ENCODE assay signal across 8 cellular contexts in genomic region chr11:65890324-65891179, GRCh38. TPM values are rescaled to one million over a fixed set of nuclear protein-coding genes. Genes with fewer than 3 reads are reported as not detected.
DNase-seq lines count a peak whose midpoint lies in the region; ATAC-seq and TF ChIP-seq lines count a peak whose summit lies in the region.

TSS of gene CCDC85B (plus strand) at chr11:65890673. CDS start at chr11:65890784, 111 bp downstream.

- peak within 1 kb of the TSS; percentile 89 for H3K9ac ChIP-seq in fibroblast of lung (ENCODE audit: insufficient read depth, low read length)

- H3K4me2 ChIP-seq in DOHH2 (ENCODE audit: low read length) (peak within 1 kb of the TSS; percentile 95), fibroblast of lung (ENCODE audit: extremely low read depth, insufficient read depth, low read length) (peak within 1 kb of the TSS; percentile 79)

- peak; percentile 7 for TF ChIP-seq CTCF in DOHH2 (IDR thresholded peaks at IDR 0.05; ENCODE audit: low read depth, low read length, poor library complexity, severe bottlenecking)
- peak; percentile 16 for TF ChIP-seq CTCF in RWPE2 (IDR thresholded peaks at IDR 0.05; ENCODE audit: poor library complexity, severe bottlenecking)
- TF ChIP-seq CTCF in fibroblast of lung (conservative IDR thresholded peaks at IDR 0.05 in 1 of 2, IDR thresholded peaks at IDR 0.05 in 1 of 2; ENCODE audit: low read depth in 1 of 2, low read length in 2 of 2): no peak

- H3K27ac ChIP-seq in DOHH2 (ENCODE audit: low read depth, low read length) (peak within 1 kb of the TSS; percentile 88), RWPE2 (ENCODE audit: poor library complexity, severe bottlenecking) (peak within 1 kb of the TSS; percentile 96), fibroblast of lung (ENCODE audit: insufficient read depth, low read length) (peak within 1 kb of the TSS; percentile 98)

- no peaks in the 10 kb centered on the region for H3K27me3 ChIP-seq in DOHH2 (ENCODE audit: control insufficient read depth, low read length)
- no peaks in the 10 kb centered on the region for H3K27me3 ChIP-seq in RWPE2 (ENCODE audit: insufficient read depth, poor library complexity, severe bottlenecking)
- no peaks in the 10 kb centered on the region for H3K27me3 ChIP-seq in fibroblast of lung (ENCODE audit: control insufficient read depth, insufficient read depth, low read length)

- POLR2A ChIA-PET in naive thymus-derived CD8-positive, alpha-beta T cell (lab: Charles Lee): interaction anchor here (0.5 to 16.8 kb wide), 34 partner anchors 10 to 1964 kb away, joined by 3 to 405 read pairs (median 7); partner anchors contain the start of genes AP5B1, BANF1, C11orf68 and CD248

- H3K79me2 ChIP-seq in DOHH2 (ENCODE audit: control insufficient read depth, low read length): peaks cover 44% of the 10 kb centered on the region
- peaks cover 70% of the 10 kb centered on the region for H3K79me2 ChIP-seq in fibroblast of lung (ENCODE audit: control insufficient read depth, insufficient read depth, low read length)

- H3K9me3 Mint-ChIP-seq in activated T-helper 17 cell treated with anti-CD3 and anti-CD28 coated beads, Interleukin-2, amount 50 U/mL, for 72 hours: no peaks in the 10 kb centered on the region
- no peaks in the 10 kb centered on the region for H3K9me3 Mint-ChIP-seq in naive thymus-derived CD8-positive, alpha-beta T cell
- no peaks in the 10 kb centered on the region for H3K9me3 Mint-ChIP-seq in stimulated activated naive B cell treated with anti-CD40 and anti-IgM and Interleukin-4, amounts not matched to agents 10 μg/mL and 1 μg/mL and 100 μg/mL, for 72 hours

- H3K4me1 ChIP-seq in DOHH2 (ENCODE audit: control insufficient read depth, low read length) (peaks cover 60% of the 10 kb centered on the region), RWPE2 (ENCODE audit: insufficient read depth, poor library complexity, severe bottlenecking) (peaks cover 10% of the 10 kb centered on the region), fibroblast of lung (ENCODE audit: control insufficient read depth, extremely low read depth, insufficient read depth, low read length) (peaks cover 24% of the 10 kb centered on the region)

- H3K9me3 ChIP-seq in DOHH2 (ENCODE audit: control insufficient read depth, insufficient read depth, low read length): no peaks in the 10 kb centered on the region
- H3K9me3 ChIP-seq in RWPE2 (ENCODE audit: severe bottlenecking): no peaks in the 10 kb centered on the region
- H3K9me3 ChIP-seq in fibroblast of lung (ENCODE audit: control insufficient read depth, insufficient read depth, low read depth, low read length): no peaks in the 10 kb centered on the region

- H3K36me3 Mint-ChIP-seq in activated T-helper 17 cell treated with anti-CD3 and anti-CD28 coated beads, Interleukin-2, amount 50 U/mL, for 72 hours (ENCODE audit: low read depth): peaks cover 74% of the 10 kb centered on the region
- H3K36me3 Mint-ChIP-seq in naive thymus-derived CD8-positive, alpha-beta T cell: peaks cover 0 to 9% (median 0%) of the 10 kb centered on the region in 3 donors
- H3K36me3 Mint-ChIP-seq in stimulated activated naive B cell treated with anti-CD40 and anti-IgM and Interleukin-4, amounts not matched to agents 10 μg/mL and 1 μg/mL and 100 μg/mL, for 72 hours: peaks cover 20 to 24% of the 10 kb centered on the region in 2 donors

- peaks cover 31% of the 10 kb centered on the region for H3K36me3 ChIP-seq in DOHH2 (ENCODE audit: control insufficient read depth, low read length)
- peaks cover 42% of the 10 kb centered on the region for H3K36me3 ChIP-seq in RWPE2 (ENCODE audit: low read depth)
- peaks cover 22% of the 10 kb centered on the region for H3K36me3 ChIP-seq in fibroblast of lung (ENCODE audit: control insufficient read depth, insufficient read depth, low read length)

- ATAC-seq in RWPE2 (ENCODE audit: low read depth): peak; percentile 49
- ATAC-seq in activated T-helper 17 cell treated with anti-CD3 and anti-CD28 coated beads, Interleukin-2, amount 50 U/mL, for 72 hours (replicated peaks): peak; percentile 76
- ATAC-seq in naive thymus-derived CD8-positive, alpha-beta T cell: peak; percentile 69 to 73
- ATAC-seq in stimulated activated naive B cell treated with anti-CD40 and anti-IgM and Interleukin-4, amounts not matched to agents 10 μg/mL and 1 μg/mL and 100 μg/mL, for 72 hours (replicated peaks): peak; percentile 69 to 75

- H3K4me3 ChIP-seq in DOHH2 (ENCODE audit: low read length) (peak within 1 kb of the TSS; percentile 93), RWPE2 (ENCODE audit: severe bottlenecking) (peak within 1 kb of the TSS; percentile 45), fibroblast of lung (replicated peaks in 1 of 4; ENCODE audit: control extremely low read depth in 1 of 4, insufficient read depth in 1 of 4, low read depth in 3 of 4, low read length in 4 of 4) (peak within 1 kb of the TSS; percentile 56 to 85 (median 70))

- H3K27me3 Mint-ChIP-seq in activated T-helper 17 cell treated with anti-CD3 and anti-CD28 coated beads, Interleukin-2, amount 50 U/mL, for 72 hours: no peaks in the 10 kb centered on the region
- H3K27me3 Mint-ChIP-seq in naive thymus-derived CD8-positive, alpha-beta T cell: no peaks in the 10 kb centered on the region
- H3K27me3 Mint-ChIP-seq in stimulated activated naive B cell treated with anti-CD40 and anti-IgM and Interleukin-4, amounts not matched to agents 10 μg/mL and 1 μg/mL and 100 μg/mL, for 72 hours: no peaks in the 10 kb centered on the region

- peak within 1 kb of the TSS; percentile 88 for H3K27ac Mint-ChIP-seq in activated T-helper 17 cell treated with anti-CD3 and anti-CD28 coated beads, Interleukin-2, amount 50 U/mL, for 72 hours
- peak within 1 kb of the TSS; percentile 94 to 100 (median 99) for H3K27ac Mint-ChIP-seq in naive thymus-derived CD8-positive, alpha-beta T cell
- H3K27ac Mint-ChIP-seq in stimulated activated naive B cell treated with anti-CD40 and anti-IgM and Interleukin-4, amounts not matched to agents 10 μg/mL and 1 μg/mL and 100 μg/mL, for 72 hours: peak within 1 kb of the TSS; percentile 95

- no peak within 1 kb of the TSS for H2AFZ ChIP-seq in fibroblast of lung (ENCODE audit: low read length)

- DNase-seq in GOT3 (lab: John Stamatoyannopoulos, UW) (peak; percentile 84), M059J (ENCODE audit: low read depth) (peak; percentile 94), RWPE2 (ENCODE audit: low spot score) (peak; percentile 94), fibroblast of lung (ENCODE audit: low read depth in 2 of 2) (peak; percentile 95 to 97)
- peak; percentile 96 to 99 (median 99) for DNase-seq in naive thymus-derived CD8-positive, alpha-beta T cell
- DNase-seq in stimulated activated naive B cell treated with anti-CD40 and anti-IgM and Interleukin-4, amounts not matched to agents 10 μg/mL and 1 μg/mL and 100 μg/mL, for 72 hours: peak; percentile 98

- H4K20me1 ChIP-seq in DOHH2 (ENCODE audit: control insufficient read depth, insufficient read depth, low read depth, low read length) (0 out of 2 replicates have a peak, but pooled peaks cover 3% of the 10 kb centered on the region), fibroblast of lung (ENCODE audit: control insufficient read depth, extremely low read depth, insufficient read depth, low read length) (no peaks in the 10 kb centered on the region)

- H3F3A ChIP-seq in DOHH2 (ENCODE audit: control insufficient read depth, insufficient read depth): peaks cover 31% of the 10 kb centered on the region

- peak within 1 kb of the TSS; percentile 92 for H3K4me3 Mint-ChIP-seq in activated T-helper 17 cell treated with anti-CD3 and anti-CD28 coated beads, Interleukin-2, amount 50 U/mL, for 72 hours
- H3K4me3 Mint-ChIP-seq in naive thymus-derived CD8-positive, alpha-beta T cell: peak within 1 kb of the TSS; percentile 87 to 96 (median 90)
- H3K4me3 Mint-ChIP-seq in stimulated activated naive B cell treated with anti-CD40 and anti-IgM and Interleukin-4, amounts not matched to agents 10 μg/mL and 1 μg/mL and 100 μg/mL, for 72 hours: peak within 1 kb of the TSS; percentile 95 to 97

- H3K4me1 Mint-ChIP-seq in activated T-helper 17 cell treated with anti-CD3 and anti-CD28 coated beads, Interleukin-2, amount 50 U/mL, for 72 hours: peaks cover 45% of the 10 kb centered on the region
- peaks cover 34 to 76% (median 68%) of the 10 kb centered on the region in 4 donors for H3K4me1 Mint-ChIP-seq in naive thymus-derived CD8-positive, alpha-beta T cell
- H3K4me1 Mint-ChIP-seq in stimulated activated naive B cell treated with anti-CD40 and anti-IgM and Interleukin-4, amounts not matched to agents 10 μg/mL and 1 μg/mL and 100 μg/mL, for 72 hours: peaks cover 49 to 87% of the 10 kb centered on the region in 2 donors

- H3K9me2 ChIP-seq in DOHH2 (replicated peaks; ENCODE audit: control insufficient read depth, low read length): no peaks in the 10 kb centered on the region

RNA-seq across cellular contexts. Expression of gene CCDC85B, which starts in this region (rescaled TPM):
- total RNA-seq in M059J (2014; rRNA removed; shearing (Covaris generic)): 57.1 and 95.3 TPM in 2 replicates
- total RNA-seq in activated T-helper 17 cell treated with anti-CD3 and anti-CD28 coated beads, Interleukin-2, amount 50 U/mL, for 72 hours: 10 to 100 TPM; 21.0 to 37.2 TPM
- total RNA-seq in fibroblast of lung: 83.7 and 118 TPM in 2 replicates
- polyA plus RNA-seq in fibroblast of lung: 18.1 and 20.6 TPM in 2 replicates
- 78.4 and 153 TPM in 2 replicates for polyA plus RNA-seq in fibroblast of lung (2012)
- 6.7 and 7.7 TPM in 2 replicates for polyA minus RNA-seq in fibroblast of lung (ENCODE audit: low replicate concordance)
- total RNA-seq in naive thymus-derived CD8-positive, alpha-beta T cell: 10 to 100 TPM; 25.8 to 29.5 TPM
- 10 to 100 TPM; 77.2 to 83.6 (median 83.0) TPM for polyA plus RNA-seq in naive thymus-derived CD8-positive, alpha-beta T cell

Comparison
In these comparisons a context has a peak if more than half of its experiments do, and no peak if none do; other contexts are left out.
1. Peak in every context shown above with its lines: DNase-seq, ATAC-seq, H3K4me3 ChIP-seq and H3K27ac ChIP-seq.
2. CTCF ChIP-seq: peak in DOHH2 (single experiment) and RWPE2 (single experiment); none in fibroblast of lung (0 of 2).